10 cellular contexts compared by ENCODE assay signal in genomic region chr12:97414855-97415254, GRCh38. TPM values are rescaled to one million over a fixed set of nuclear protein-coding genes. Genes with fewer than 3 reads are reported as not detected.
"Had no signal": no experiment of that assay in that cellular context is flagged by ENCODE, and none has a peak within 500 bp of the region (broad histone marks: within the 10 kb centered on the region; RNA-seq: fewer than 3 reads in every experiment).

No MANE protein-coding gene starts in this region.

- H3K4me3 ChIP-seq: GM23248, HAP-1 had no signal

- H3K9me3 ChIP-seq: HAP-1 had no signal

- H2AFZ ChIP-seq: GM23248 had no signal

- H3K9ac ChIP-seq: GM23248 had no signal

- ATAC-seq: HCT116 had no signal

- DNase-seq: GM23248, GOT3, H7, HFFc6, KG1 had no signal

- H3K36me3 ChIP-seq: HAP-1 had no signal

- H3K27ac ChIP-seq: GM23248, HL-60 had no signal

- H3K4me1 ChIP-seq: HAP-1 had no signal

RNA-seq across cellular contexts. Expression of gene RMST, which starts 47.7 kb away (rescaled TPM):
- total RNA-seq: GM23248, HFFc6, HT1080 had no signal
- polyA plus RNA-seq: GM23248, IgD-negative memory B cell had no signal
